In the genomic region with DNA sequence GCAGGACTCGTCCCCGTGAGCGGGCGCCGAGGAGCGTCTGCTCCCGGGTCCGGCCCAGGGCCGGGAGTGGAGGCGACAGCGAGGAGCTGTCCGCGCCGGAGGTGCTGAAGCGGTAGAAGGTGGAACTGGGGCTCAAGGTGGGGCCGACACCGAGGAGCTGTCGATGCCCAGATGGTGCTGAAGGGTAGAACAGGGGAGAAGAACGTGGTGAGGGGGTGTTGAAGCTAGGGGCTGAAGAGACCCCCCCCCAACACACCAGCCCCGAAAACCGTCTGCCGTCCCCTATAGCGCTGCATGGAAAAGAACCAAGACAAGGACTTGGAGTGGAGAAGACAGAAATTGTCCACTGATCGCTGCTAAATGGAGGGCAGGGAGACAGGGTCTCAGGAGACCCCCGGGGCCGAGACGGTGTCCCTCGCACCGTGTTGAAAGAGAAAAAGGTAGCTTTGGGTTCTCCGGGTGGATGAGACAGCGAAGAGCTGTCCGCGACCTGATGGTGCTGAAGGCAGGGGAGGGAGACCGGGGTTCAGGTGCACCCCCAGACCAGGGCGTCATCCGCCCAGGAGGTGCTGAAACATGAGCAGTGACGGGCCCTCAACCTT, we compare ENCODE assay signal across 1 cellular context.
TF ChIP-seq lines count a peak whose summit lies in the region.

No MANE protein-coding gene starts in this region.

TF ChIP-seq in WTC11, 78 proteins besides CTCF, POLR2A, EP300 and RAD21 (continued from another document and continues in another):
- TF ChIP-seq NFYB (CRISPR knock-in tag; conservative IDR thresholded peaks at IDR 0.05; ENCODE audit: low read depth) (peak; percentile 57), IRF2 (CRISPR knock-in tag; IDR thresholded peaks at IDR 0.05; ENCODE audit: borderline replicate concordance, low read depth) (peak; percentile 88; the same call in 1 of the 2 replicates), TEAD4 (CRISPR knock-in tag; IDR thresholded peaks at IDR 0.05) (peak; percentile 92), ZNF396 (CRISPR knock-in tag; IDR thresholded peaks at IDR 0.05; ENCODE audit: borderline replicate concordance) (0 out of 2 replicates have a peak, but pooled peaks have one; percentile 5), SMAD4 (CRISPR knock-in tag; IDR thresholded peaks at IDR 0.05) (peak; percentile 93), ATF1 (CRISPR knock-in tag; IDR thresholded peaks at IDR 0.05) (peak; percentile 73; the same call in 1 of the 2 replicates), ZBTB21 (CRISPR knock-in tag; IDR thresholded peaks at IDR 0.05; ENCODE audit: borderline replicate concordance) (peak; percentile 82), NR1H2 (CRISPR knock-in tag; IDR thresholded peaks at IDR 0.05) (peak; percentile 78), ZNF219 (CRISPR knock-in tag; IDR thresholded peaks at IDR 0.05; ENCODE audit: borderline replicate concordance) (peak; percentile 85; the same call in 1 of the 2 replicates), RORB (CRISPR knock-in tag; IDR thresholded peaks at IDR 0.05) (no peak), MYBL2 (CRISPR knock-in tag; IDR thresholded peaks at IDR 0.05) (peak; percentile 93), SP1 (CRISPR knock-in tag; conservative IDR thresholded peaks at IDR 0.05) (peak; percentile 76; the same call in 1 of the 2 replicates), ZNF121 (CRISPR knock-in tag; IDR thresholded peaks at IDR 0.05) (peak; percentile 33), ELF4 (CRISPR knock-in tag; IDR thresholded peaks at IDR 0.05; ENCODE audit: low read depth) (peak; percentile 93; the same call in 1 of the 2 replicates), ZNF671 (CRISPR knock-in tag; IDR thresholded peaks at IDR 0.05) (no peak), ZNF317 (CRISPR knock-in tag; IDR thresholded peaks at IDR 0.05; ENCODE audit: borderline replicate concordance, low read depth) (0 out of 2 replicates have a peak, but pooled peaks have one; percentile 36), ZNF232 (CRISPR knock-in tag; IDR thresholded peaks at IDR 0.05) (peak; percentile 94; the same call in 1 of the 2 replicates), PRRX2 (CRISPR knock-in tag; IDR thresholded peaks at IDR 0.05) (no peak), RELA (CRISPR knock-in tag; IDR thresholded peaks at IDR 0.05; ENCODE audit: borderline replicate concordance) (peak; percentile 85), GABPB1 (CRISPR knock-in tag; IDR thresholded peaks at IDR 0.05) (peak; percentile 38; the same call in 1 of the 2 replicates), SOX15 (CRISPR knock-in tag; IDR thresholded peaks at IDR 0.05) (no peak), JUN (CRISPR knock-in tag; IDR thresholded peaks at IDR 0.05) (peak; percentile 97), ZNF138 (CRISPR knock-in tag; conservative IDR thresholded peaks at IDR 0.05) (0 out of 2 replicates have a peak, but pooled peaks have one; percentile 50), SMAD3 (CRISPR knock-in tag; IDR thresholded peaks at IDR 0.05; ENCODE audit: borderline replicate concordance) (peak; percentile 93), CREM (CRISPR knock-in tag; IDR thresholded peaks at IDR 0.05) (peak; percentile 89), KAT7 (CRISPR knock-in tag; IDR thresholded peaks at IDR 0.05; ENCODE audit: borderline replicate concordance) (no peak)
- TF ChIP-seq, protein P1, sequence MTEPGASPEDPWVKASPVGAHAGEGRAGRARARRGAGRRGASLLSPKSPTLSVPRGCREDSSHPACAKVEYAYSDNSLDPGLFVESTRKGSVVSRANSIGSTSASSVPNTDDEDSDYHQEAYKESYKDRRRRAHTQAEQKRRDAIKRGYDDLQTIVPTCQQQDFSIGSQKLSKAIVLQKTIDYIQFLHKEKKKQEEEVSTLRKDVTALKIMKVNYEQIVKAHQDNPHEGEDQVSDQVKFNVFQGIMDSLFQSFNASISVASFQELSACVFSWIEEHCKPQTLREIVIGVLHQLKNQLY (CRISPR knock-in tag; IDR thresholded peaks at IDR 0.05): peak; percentile 77; the same call in 1 of the 2 replicates
- TF ChIP-seq, protein P2, sequence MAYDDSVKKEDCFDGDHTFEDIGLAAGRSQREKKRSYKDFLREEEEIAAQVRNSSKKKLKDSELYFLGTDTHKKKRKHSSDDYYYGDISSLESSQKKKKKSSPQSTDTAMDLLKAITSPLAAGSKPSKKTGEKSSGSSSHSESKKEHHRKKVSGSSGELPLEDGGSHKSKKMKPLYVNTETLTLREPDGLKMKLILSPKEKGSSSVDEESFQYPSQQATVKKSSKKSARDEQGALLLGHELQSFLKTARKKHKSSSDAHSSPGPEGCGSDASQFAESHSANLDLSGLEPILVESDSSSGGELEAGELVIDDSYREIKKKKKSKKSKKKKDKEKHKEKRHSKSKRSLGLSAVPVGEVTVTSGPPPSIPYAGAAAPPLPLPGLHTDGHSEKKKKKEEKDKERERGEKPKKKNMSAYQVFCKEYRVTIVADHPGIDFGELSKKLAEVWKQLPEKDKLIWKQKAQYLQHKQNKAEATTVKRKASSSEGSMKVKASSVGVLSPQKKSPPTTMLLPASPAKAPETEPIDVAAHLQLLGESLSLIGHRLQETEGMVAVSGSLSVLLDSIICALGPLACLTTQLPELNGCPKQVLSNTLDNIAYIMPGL (CRISPR knock-in tag; IDR thresholded peaks at IDR 0.05): peak; percentile 97
- TF ChIP-seq, protein P3, sequence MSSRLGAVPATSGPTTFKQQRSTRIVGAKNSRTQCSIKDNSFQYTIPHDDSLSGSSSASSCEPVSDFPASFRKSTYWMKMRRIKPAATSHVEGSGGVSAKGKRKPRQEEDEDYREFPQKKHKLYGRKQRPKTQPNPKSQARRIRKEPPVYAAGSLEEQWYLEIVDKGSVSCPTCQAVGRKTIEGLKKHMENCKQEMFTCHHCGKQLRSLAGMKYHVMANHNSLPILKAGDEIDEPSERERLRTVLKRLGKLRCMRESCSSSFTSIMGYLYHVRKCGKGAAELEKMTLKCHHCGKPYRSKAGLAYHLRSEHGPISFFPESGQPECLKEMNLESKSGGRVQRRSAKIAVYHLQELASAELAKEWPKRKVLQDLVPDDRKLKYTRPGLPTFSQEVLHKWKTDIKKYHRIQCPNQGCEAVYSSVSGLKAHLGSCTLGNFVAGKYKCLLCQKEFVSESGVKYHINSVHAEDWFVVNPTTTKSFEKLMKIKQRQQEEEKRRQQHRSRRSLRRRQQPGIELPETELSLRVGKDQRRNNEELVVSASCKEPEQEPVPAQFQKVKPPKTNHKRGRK (CRISPR knock-in tag; IDR thresholded peaks at IDR 0.05; ENCODE audit: borderline replicate concordance): peak; percentile 69; the same call in 1 of the 2 replicates
- TF ChIP-seq, protein P4, sequence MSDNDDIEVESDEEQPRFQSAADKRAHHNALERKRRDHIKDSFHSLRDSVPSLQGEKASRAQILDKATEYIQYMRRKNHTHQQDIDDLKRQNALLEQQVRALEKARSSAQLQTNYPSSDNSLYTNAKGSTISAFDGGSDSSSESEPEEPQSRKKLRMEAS (CRISPR knock-in tag; IDR thresholded peaks at IDR 0.05): peak; percentile 84
- TF ChIP-seq, protein P5, sequence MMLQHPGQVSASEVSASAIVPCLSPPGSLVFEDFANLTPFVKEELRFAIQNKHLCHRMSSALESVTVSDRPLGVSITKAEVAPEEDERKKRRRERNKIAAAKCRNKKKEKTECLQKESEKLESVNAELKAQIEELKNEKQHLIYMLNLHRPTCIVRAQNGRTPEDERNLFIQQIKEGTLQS (CRISPR knock-in tag; conservative IDR thresholded peaks at IDR 0.05): 0 out of 2 replicates have a peak, but pooled peaks have one; percentile 53
- TF ChIP-seq, protein P6, sequence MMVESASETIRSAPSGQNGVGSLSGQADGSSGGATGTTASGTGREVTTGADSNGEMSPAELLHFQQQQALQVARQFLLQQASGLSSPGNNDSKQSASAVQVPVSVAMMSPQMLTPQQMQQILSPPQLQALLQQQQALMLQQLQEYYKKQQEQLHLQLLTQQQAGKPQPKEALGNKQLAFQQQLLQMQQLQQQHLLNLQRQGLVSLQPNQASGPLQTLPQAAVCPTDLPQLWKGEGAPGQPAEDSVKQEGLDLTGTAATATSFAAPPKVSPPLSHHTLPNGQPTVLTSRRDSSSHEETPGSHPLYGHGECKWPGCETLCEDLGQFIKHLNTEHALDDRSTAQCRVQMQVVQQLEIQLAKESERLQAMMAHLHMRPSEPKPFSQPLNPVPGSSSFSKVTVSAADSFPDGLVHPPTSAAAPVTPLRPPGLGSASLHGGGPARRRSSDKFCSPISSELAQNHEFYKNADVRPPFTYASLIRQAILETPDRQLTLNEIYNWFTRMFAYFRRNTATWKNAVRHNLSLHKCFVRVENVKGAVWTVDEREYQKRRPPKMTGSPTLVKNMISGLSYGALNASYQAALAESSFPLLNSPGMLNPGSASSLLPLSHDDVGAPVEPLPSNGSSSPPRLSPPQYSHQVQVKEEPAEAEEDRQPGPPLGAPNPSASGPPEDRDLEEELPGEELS (CRISPR knock-in tag; IDR thresholded peaks at IDR 0.05): peak; percentile 98
- TF ChIP-seq, protein P7, sequence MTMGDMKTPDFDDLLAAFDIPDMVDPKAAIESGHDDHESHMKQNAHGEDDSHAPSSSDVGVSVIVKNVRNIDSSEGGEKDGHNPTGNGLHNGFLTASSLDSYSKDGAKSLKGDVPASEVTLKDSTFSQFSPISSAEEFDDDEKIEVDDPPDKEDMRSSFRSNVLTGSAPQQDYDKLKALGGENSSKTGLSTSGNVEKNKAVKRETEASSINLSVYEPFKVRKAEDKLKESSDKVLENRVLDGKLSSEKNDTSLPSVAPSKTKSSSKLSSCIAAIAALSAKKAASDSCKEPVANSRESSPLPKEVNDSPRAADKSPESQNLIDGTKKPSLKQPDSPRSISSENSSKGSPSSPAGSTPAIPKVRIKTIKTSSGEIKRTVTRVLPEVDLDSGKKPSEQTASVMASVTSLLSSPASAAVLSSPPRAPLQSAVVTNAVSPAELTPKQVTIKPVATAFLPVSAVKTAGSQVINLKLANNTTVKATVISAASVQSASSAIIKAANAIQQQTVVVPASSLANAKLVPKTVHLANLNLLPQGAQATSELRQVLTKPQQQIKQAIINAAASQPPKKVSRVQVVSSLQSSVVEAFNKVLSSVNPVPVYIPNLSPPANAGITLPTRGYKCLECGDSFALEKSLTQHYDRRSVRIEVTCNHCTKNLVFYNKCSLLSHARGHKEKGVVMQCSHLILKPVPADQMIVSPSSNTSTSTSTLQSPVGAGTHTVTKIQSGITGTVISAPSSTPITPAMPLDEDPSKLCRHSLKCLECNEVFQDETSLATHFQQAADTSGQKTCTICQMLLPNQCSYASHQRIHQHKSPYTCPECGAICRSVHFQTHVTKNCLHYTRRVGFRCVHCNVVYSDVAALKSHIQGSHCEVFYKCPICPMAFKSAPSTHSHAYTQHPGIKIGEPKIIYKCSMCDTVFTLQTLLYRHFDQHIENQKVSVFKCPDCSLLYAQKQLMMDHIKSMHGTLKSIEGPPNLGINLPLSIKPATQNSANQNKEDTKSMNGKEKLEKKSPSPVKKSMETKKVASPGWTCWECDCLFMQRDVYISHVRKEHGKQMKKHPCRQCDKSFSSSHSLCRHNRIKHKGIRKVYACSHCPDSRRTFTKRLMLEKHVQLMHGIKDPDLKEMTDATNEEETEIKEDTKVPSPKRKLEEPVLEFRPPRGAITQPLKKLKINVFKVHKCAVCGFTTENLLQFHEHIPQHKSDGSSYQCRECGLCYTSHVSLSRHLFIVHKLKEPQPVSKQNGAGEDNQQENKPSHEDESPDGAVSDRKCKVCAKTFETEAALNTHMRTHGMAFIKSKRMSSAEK (CRISPR knock-in tag; IDR thresholded peaks at IDR 0.05; ENCODE audit: borderline replicate concordance): no peak
- TF ChIP-seq, protein P8, sequence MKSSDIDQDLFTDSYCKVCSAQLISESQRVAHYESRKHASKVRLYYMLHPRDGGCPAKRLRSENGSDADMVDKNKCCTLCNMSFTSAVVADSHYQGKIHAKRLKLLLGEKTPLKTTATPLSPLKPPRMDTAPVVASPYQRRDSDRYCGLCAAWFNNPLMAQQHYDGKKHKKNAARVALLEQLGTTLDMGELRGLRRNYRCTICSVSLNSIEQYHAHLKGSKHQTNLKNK (CRISPR knock-in tag; IDR thresholded peaks at IDR 0.05): no peak
- TF ChIP-seq, protein P9, sequence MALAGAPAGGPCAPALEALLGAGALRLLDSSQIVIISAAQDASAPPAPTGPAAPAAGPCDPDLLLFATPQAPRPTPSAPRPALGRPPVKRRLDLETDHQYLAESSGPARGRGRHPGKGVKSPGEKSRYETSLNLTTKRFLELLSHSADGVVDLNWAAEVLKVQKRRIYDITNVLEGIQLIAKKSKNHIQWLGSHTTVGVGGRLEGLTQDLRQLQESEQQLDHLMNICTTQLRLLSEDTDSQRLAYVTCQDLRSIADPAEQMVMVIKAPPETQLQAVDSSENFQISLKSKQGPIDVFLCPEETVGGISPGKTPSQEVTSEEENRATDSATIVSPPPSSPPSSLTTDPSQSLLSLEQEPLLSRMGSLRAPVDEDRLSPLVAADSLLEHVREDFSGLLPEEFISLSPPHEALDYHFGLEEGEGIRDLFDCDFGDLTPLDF (CRISPR knock-in tag; IDR thresholded peaks at IDR 0.05): peak; percentile 87; the same call in 1 of the 2 replicates
- TF ChIP-seq, protein P10, sequence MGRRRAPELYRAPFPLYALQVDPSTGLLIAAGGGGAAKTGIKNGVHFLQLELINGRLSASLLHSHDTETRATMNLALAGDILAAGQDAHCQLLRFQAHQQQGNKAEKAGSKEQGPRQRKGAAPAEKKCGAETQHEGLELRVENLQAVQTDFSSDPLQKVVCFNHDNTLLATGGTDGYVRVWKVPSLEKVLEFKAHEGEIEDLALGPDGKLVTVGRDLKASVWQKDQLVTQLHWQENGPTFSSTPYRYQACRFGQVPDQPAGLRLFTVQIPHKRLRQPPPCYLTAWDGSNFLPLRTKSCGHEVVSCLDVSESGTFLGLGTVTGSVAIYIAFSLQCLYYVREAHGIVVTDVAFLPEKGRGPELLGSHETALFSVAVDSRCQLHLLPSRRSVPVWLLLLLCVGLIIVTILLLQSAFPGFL (CRISPR knock-in tag; IDR thresholded peaks at IDR 0.05; ENCODE audit: borderline replicate concordance): peak; percentile 89; the same call in 1 of the 2 replicates
- TF ChIP-seq, protein P11, sequence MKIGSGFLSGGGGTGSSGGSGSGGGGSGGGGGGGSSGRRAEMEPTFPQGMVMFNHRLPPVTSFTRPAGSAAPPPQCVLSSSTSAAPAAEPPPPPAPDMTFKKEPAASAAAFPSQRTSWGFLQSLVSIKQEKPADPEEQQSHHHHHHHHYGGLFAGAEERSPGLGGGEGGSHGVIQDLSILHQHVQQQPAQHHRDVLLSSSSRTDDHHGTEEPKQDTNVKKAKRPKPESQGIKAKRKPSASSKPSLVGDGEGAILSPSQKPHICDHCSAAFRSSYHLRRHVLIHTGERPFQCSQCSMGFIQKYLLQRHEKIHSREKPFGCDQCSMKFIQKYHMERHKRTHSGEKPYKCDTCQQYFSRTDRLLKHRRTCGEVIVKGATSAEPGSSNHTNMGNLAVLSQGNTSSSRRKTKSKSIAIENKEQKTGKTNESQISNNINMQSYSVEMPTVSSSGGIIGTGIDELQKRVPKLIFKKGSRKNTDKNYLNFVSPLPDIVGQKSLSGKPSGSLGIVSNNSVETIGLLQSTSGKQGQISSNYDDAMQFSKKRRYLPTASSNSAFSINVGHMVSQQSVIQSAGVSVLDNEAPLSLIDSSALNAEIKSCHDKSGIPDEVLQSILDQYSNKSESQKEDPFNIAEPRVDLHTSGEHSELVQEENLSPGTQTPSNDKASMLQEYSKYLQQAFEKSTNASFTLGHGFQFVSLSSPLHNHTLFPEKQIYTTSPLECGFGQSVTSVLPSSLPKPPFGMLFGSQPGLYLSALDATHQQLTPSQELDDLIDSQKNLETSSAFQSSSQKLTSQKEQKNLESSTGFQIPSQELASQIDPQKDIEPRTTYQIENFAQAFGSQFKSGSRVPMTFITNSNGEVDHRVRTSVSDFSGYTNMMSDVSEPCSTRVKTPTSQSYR (CRISPR knock-in tag; IDR thresholded peaks at IDR 0.05): peak; percentile 65
